Comparison of ENCODE assay signal across 22 cellular contexts in genomic region chr2:71922091-71922490, GRCh38.
"Had no signal": no experiment of that assay in that cellular context is flagged by ENCODE, and none has a peak within 500 bp of the region (broad histone marks: within the 10 kb centered on the region; RNA-seq: fewer than 3 reads in every experiment).

No MANE protein-coding gene starts in this region.

- H3K27ac ChIP-seq: breast epithelium, epithelial cell of prostate, heart right ventricle, neutrophil, pancreas, thyroid gland had no signal

- H3K4me1 Mint-ChIP-seq: activated B cell treated with CpG ODN at 0.5 μM for 24 hours; activated CD4-positive, alpha-beta memory T cell treated with anti-CD3 and anti-CD28 coated beads, Interleukin-2, amount 10 ng/mL, durations not matched to agents 7 days and 5 days; activated CD4-positive, alpha-beta T cell treated with anti-CD3 and anti-CD28 coated beads for 36 hours; activated naive CD8-positive, alpha-beta T cell treated with anti-CD3 and anti-CD28 coated beads for 36 hours; activated T-helper 17 cell treated with anti-CD3 and anti-CD28 coated beads, Interleukin-2, amount 50 U/mL, for 72 hours; memory B cell had no signal

- H3K4me3 ChIP-seq: breast epithelium, heart right ventricle, pancreas, thyroid gland had no signal

- H3K4me1 ChIP-seq: breast epithelium, pancreas, thyroid gland had no signal

- H3K27me3 ChIP-seq: breast epithelium, heart right ventricle, neutrophil, thyroid gland had no signal

- H3K27ac Mint-ChIP-seq: activated B cell treated with CpG ODN at 0.5 μM for 24 hours; activated CD4-positive, alpha-beta memory T cell treated with anti-CD3 and anti-CD28 coated beads, Interleukin-2, amount 10 ng/mL, durations not matched to agents 7 days and 5 days; activated CD4-positive, alpha-beta T cell treated with anti-CD3 and anti-CD28 coated beads for 36 hours; activated naive CD8-positive, alpha-beta T cell treated with anti-CD3 and anti-CD28 coated beads for 36 hours; activated T-cell treated with anti-CD3 and anti-CD28 coated beads, Interleukin-2, amount 50 U/mL, for 24 hours; activated T-helper 17 cell treated with anti-CD3 and anti-CD28 coated beads, Interleukin-2, amount 50 U/mL, for 72 hours; memory B cell; natural killer cell treated with Interleukin-12 subunit alpha and Interleukin-12 subunit beta and Interleukin-15 and Interleukin-18, amount 100 ng/mL, for 72 hours; stimulated activated naive CD8-positive, alpha-beta T cell treated with anti-CD3 and anti-CD28 coated beads, Interleukin-15, Interleukin-2, amounts not matched to agents 100 ng/mL and 50 ng/mL, for 24 hours had no signal

- DNase-seq: activated B cell treated with CpG ODN at 0.5 μM for 24 hours; activated CD4-positive, alpha-beta T cell treated with anti-CD3 and anti-CD28 coated beads for 36 hours; activated naive CD4-positive, alpha-beta T cell treated with Interleukin-2 at 50 U/mL for 16 hours; activated naive CD8-positive, alpha-beta T cell treated with anti-CD3 and anti-CD28 coated beads for 36 hours; activated T-cell treated with anti-CD3 and anti-CD28 coated beads, Interleukin-2, amount 50 U/mL, for 24 hours; cortex of kidney; foreskin fibroblast; heart right ventricle; kidney glomerular epithelial cell; stimulated activated CD4-positive, alpha-beta T cell treated with anti-CD3 and anti-CD28 coated beads, Interleukin-12 subunit alpha, Interleukin-12 subunit beta, amount 100 ng/mL, for 4 hours; substantia nigra; T-helper 9 cell; thyroid gland had no signal

- H3K36me3 ChIP-seq: breast epithelium, heart right ventricle, neutrophil, pancreas, thyroid gland had no signal

- H3K4me3 Mint-ChIP-seq: activated B cell treated with CpG ODN at 0.5 μM for 24 hours; activated CD4-positive, alpha-beta memory T cell treated with anti-CD3 and anti-CD28 coated beads, Interleukin-2, amount 10 ng/mL, durations not matched to agents 7 days and 5 days; activated CD4-positive, alpha-beta T cell treated with anti-CD3 and anti-CD28 coated beads for 36 hours; activated naive CD8-positive, alpha-beta T cell treated with anti-CD3 and anti-CD28 coated beads for 36 hours; activated T-cell treated with anti-CD3 and anti-CD28 coated beads, Interleukin-2, amount 50 U/mL, for 24 hours; activated T-helper 17 cell treated with anti-CD3 and anti-CD28 coated beads, Interleukin-2, amount 50 U/mL, for 72 hours; memory B cell; natural killer cell treated with Interleukin-12 subunit alpha and Interleukin-12 subunit beta and Interleukin-15 and Interleukin-18, amount 100 ng/mL, for 72 hours; stimulated activated naive CD8-positive, alpha-beta T cell treated with anti-CD3 and anti-CD28 coated beads, Interleukin-15, Interleukin-2, amounts not matched to agents 100 ng/mL and 50 ng/mL, for 24 hours had no signal

- FAIRE-seq: pancreas had no signal

- H3K9me3 ChIP-seq: neutrophil, pancreas, thyroid gland had no signal

- H3K36me3 Mint-ChIP-seq: activated naive CD8-positive, alpha-beta T cell treated with anti-CD3 and anti-CD28 coated beads for 36 hours had no signal

- H3K9me3 Mint-ChIP-seq: activated CD4-positive, alpha-beta memory T cell treated with anti-CD3 and anti-CD28 coated beads, Interleukin-2, amount 10 ng/mL, durations not matched to agents 7 days and 5 days; natural killer cell treated with Interleukin-12 subunit alpha and Interleukin-12 subunit beta and Interleukin-15 and Interleukin-18, amount 100 ng/mL, for 72 hours had no signal
